2 cellular contexts compared by ENCODE assay signal in the genomic region with DNA sequence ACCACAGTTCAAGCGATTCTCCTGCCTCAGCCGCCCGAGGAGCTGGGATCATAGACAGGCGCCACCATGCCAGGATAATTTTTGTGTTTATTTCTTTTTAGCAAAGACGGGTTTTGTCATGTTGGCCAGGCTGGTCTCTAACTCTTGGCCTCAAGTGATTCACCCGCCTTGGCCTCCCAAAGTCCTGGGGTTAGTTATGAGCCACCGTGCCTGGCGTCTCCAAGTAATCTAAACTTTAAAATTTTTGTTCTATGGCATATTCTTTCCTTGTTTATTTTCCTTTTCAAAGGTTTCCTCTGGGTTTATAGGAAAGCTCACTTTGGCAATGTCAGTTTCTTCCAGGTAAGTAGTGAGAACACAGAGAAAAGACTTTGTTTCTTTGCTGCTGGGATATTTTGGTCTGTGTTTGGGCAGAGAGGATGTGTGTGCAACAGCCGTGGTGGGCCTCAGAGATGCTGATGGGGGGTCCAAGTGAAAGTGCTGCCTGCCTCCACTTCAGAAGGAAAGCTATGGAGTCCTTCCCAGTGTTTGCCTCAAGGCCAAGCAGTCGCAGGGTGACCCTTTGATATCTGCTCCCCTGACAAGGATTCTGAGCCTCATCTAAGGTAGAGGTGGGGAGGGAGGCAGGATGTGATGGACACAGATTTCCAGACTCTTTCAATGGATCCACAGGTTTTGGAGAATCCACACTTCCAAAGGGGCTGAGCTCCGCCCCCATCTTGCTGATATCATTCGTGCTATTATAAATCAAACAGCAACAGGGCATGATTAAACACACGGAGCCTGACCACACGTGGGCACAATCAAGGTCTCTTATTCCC.
A peak's percentile ranks its signal among the peaks of the same experiment; 100 is the strongest.
TF ChIP-seq lines count a peak whose summit lies in the region.

No MANE protein-coding gene starts in this region.

TF ChIP-seq in A549, 52 proteins besides CTCF, POLR2A, EP300 and RAD21:
- no peak for TF ChIP-seq KDM5A (IDR thresholded peaks at IDR 0.05)
- TF ChIP-seq NFE2L2 (conservative IDR thresholded peaks at IDR 0.05; ENCODE audit: low read length): no peak

TF ChIP-seq in HepG2, 621 proteins besides CTCF, POLR2A, EP300 and RAD21 (continues in another document):
- TF ChIP-seq, protein P1, sequence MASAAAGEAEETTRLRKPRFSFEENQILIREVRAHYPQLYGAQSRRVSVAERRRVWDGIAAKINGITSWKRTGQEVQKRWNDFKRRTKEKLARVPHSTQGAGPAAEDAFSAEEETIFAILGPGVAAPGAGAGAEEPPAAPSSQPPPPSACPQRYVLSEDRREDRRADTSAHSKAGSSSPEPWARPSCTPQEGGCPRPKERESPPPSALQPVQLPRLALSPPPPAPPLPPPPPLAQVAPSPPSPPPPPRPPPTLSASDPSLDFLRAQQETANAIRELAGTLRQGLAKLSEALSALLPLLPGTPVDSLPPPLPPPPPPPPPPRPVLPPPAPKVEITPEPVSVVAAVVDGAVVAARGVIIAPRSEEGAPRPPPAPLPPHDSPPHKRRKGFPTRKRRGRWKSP (CRISPR knock-in tag; IDR thresholded peaks at IDR 0.05): no peak
- TF ChIP-seq ZFP90 (CRISPR knock-in tag; IDR thresholded peaks at IDR 0.05; ENCODE audit: borderline replicate concordance) (no peak), SAP130 (CRISPR knock-in tag; IDR thresholded peaks at IDR 0.05; ENCODE audit: low read depth) (0 out of 2 replicates have a peak, but pooled peaks have one; percentile 15), HOXA3 (CRISPR knock-in tag; IDR thresholded peaks at IDR 0.05) (no peak), ZNF7 (CRISPR knock-in tag; IDR thresholded peaks at IDR 0.05) (no peak), MAF1 (CRISPR knock-in tag; IDR thresholded peaks at IDR 0.05; ENCODE audit: borderline replicate concordance) (no peak), ZNF496 (CRISPR knock-in tag; IDR thresholded peaks at IDR 0.05; ENCODE audit: insufficient replicate concordance) (no peak), SAFB2 (CRISPR knock-in tag; IDR thresholded peaks at IDR 0.05; ENCODE audit: borderline replicate concordance, low read depth) (no peak), YEATS4 (CRISPR knock-in tag; IDR thresholded peaks at IDR 0.05; ENCODE audit: borderline replicate concordance) (no peak), ATAD3A (CRISPR knock-in tag; IDR thresholded peaks at IDR 0.05) (no peak), ZNF720 (CRISPR knock-in tag; IDR thresholded peaks at IDR 0.05) (no peak), TOPORS (CRISPR knock-in tag; IDR thresholded peaks at IDR 0.05) (no peak), ZSCAN31 (CRISPR knock-in tag; IDR thresholded peaks at IDR 0.05; ENCODE audit: low read depth) (no peak), JARID2 (CRISPR knock-in tag; IDR thresholded peaks at IDR 0.05; ENCODE audit: insufficient replicate concordance) (no peak), CBX1 (IDR thresholded peaks at IDR 0.05; ENCODE audit: low read depth) (no peak), RBFOX2 (IDR thresholded peaks at IDR 0.05; ENCODE audit: low read depth, low read length) (no peak), TEAD3 (CRISPR knock-in tag; optimal IDR thresholded peaks at IDR 0.05; ENCODE audit: borderline replicate concordance) (no peak), PHF5A (CRISPR knock-in tag; IDR thresholded peaks at IDR 0.05; ENCODE audit: low read depth, unreplicated experiment) (no peak), RBM22 (optimal IDR thresholded peaks at IDR 0.05; ENCODE audit: low read length) (no peak), SMARCE1 (IDR thresholded peaks at IDR 0.05; ENCODE audit: borderline replicate concordance) (no peak), HNRNPK (IDR thresholded peaks at IDR 0.05; ENCODE audit: low read depth, low read length, poor library complexity, severe bottlenecking) (no peak), ZNF629 (CRISPR knock-in tag; conservative IDR thresholded peaks at IDR 0.05) (no peak), MXI1 (IDR thresholded peaks at IDR 0.05; ENCODE audit: borderline replicate concordance, low read depth, low read length) (peak; percentile 34; the same call in 1 of the 3 replicates), NFKB2 (CRISPR knock-in tag; IDR thresholded peaks at IDR 0.05; ENCODE audit: borderline replicate concordance) (no peak), YY1 (IDR thresholded peaks at IDR 0.05; ENCODE audit: insufficient read depth, insufficient replicate concordance, low read depth, low read length) (peak; percentile 18), GTF3A (CRISPR knock-in tag; conservative IDR thresholded peaks at IDR 0.05) (no peak), ZNF672 (CRISPR knock-in tag; IDR thresholded peaks at IDR 0.05) (no peak), ZNF484 (CRISPR knock-in tag; IDR thresholded peaks at IDR 0.05; ENCODE audit: borderline replicate concordance, low read depth) (no peak)
- TF ChIP-seq, protein P2, sequence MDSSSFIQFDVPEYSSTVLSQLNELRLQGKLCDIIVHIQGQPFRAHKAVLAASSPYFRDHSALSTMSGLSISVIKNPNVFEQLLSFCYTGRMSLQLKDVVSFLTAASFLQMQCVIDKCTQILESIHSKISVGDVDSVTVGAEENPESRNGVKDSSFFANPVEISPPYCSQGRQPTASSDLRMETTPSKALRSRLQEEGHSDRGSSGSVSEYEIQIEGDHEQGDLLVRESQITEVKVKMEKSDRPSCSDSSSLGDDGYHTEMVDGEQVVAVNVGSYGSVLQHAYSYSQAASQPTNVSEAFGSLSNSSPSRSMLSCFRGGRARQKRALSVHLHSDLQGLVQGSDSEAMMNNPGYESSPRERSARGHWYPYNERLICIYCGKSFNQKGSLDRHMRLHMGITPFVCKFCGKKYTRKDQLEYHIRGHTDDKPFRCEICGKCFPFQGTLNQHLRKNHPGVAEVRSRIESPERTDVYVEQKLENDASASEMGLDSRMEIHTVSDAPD (CRISPR knock-in tag; IDR thresholded peaks at IDR 0.05): no peak
- TF ChIP-seq, protein P3, sequence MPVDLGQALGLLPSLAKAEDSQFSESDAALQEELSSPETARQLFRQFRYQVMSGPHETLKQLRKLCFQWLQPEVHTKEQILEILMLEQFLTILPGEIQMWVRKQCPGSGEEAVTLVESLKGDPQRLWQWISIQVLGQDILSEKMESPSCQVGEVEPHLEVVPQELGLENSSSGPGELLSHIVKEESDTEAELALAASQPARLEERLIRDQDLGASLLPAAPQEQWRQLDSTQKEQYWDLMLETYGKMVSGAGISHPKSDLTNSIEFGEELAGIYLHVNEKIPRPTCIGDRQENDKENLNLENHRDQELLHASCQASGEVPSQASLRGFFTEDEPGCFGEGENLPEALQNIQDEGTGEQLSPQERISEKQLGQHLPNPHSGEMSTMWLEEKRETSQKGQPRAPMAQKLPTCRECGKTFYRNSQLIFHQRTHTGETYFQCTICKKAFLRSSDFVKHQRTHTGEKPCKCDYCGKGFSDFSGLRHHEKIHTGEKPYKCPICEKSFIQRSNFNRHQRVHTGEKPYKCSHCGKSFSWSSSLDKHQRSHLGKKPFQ (CRISPR knock-in tag; IDR thresholded peaks at IDR 0.05; ENCODE audit: insufficient replicate concordance): no peak
- TF ChIP-seq, protein P4, sequence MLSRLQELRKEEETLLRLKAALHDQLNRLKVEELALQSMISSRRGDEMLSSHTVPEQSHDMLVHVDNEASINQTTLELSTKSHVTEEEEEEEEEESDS (CRISPR knock-in tag; IDR thresholded peaks at IDR 0.05; ENCODE audit: borderline replicate concordance): no peak
- TF ChIP-seq, protein P5, sequence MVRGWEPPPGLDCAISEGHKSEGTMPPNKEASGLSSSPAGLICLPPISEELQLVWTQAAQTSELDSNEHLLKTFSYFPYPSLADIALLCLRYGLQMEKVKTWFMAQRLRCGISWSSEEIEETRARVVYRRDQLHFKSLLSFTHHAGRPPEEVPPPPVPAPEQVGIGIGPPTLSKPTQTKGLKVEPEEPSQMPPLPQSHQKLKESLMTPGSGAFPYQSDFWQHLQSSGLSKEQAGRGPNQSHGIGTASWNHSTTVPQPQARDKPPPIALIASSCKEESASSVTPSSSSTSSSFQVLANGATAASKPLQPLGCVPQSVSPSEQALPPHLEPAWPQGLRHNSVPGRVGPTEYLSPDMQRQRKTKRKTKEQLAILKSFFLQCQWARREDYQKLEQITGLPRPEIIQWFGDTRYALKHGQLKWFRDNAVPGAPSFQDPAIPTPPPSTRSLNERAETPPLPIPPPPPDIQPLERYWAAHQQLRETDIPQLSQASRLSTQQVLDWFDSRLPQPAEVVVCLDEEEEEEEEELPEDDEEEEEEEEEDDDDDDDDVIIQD (CRISPR knock-in tag; IDR thresholded peaks at IDR 0.05; ENCODE audit: low read depth): no peak
- TF ChIP-seq, protein P6, sequence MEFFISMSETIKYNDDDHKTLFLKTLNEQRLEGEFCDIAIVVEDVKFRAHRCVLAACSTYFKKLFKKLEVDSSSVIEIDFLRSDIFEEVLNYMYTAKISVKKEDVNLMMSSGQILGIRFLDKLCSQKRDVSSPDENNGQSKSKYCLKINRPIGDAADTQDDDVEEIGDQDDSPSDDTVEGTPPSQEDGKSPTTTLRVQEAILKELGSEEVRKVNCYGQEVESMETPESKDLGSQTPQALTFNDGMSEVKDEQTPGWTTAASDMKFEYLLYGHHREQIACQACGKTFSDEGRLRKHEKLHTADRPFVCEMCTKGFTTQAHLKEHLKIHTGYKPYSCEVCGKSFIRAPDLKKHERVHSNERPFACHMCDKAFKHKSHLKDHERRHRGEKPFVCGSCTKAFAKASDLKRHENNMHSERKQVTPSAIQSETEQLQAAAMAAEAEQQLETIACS (CRISPR knock-in tag; IDR thresholded peaks at IDR 0.05): 0 out of 2 replicates have a peak, but pooled peaks have one; percentile 15
- TF ChIP-seq, protein P7, sequence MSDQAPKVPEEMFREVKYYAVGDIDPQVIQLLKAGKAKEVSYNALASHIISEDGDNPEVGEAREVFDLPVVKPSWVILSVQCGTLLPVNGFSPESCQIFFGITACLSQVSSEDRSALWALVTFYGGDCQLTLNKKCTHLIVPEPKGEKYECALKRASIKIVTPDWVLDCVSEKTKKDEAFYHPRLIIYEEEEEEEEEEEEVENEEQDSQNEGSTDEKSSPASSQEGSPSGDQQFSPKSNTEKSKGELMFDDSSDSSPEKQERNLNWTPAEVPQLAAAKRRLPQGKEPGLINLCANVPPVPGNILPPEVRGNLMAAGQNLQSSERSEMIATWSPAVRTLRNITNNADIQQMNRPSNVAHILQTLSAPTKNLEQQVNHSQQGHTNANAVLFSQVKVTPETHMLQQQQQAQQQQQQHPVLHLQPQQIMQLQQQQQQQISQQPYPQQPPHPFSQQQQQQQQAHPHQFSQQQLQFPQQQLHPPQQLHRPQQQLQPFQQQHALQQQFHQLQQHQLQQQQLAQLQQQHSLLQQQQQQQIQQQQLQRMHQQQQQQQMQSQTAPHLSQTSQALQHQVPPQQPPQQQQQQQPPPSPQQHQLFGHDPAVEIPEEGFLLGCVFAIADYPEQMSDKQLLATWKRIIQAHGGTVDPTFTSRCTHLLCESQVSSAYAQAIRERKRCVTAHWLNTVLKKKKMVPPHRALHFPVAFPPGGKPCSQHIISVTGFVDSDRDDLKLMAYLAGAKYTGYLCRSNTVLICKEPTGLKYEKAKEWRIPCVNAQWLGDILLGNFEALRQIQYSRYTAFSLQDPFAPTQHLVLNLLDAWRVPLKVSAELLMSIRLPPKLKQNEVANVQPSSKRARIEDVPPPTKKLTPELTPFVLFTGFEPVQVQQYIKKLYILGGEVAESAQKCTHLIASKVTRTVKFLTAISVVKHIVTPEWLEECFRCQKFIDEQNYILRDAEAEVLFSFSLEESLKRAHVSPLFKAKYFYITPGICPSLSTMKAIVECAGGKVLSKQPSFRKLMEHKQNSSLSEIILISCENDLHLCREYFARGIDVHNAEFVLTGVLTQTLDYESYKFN (CRISPR knock-in tag; conservative IDR thresholded peaks at IDR 0.05): no peak
- TF ChIP-seq, protein P8, sequence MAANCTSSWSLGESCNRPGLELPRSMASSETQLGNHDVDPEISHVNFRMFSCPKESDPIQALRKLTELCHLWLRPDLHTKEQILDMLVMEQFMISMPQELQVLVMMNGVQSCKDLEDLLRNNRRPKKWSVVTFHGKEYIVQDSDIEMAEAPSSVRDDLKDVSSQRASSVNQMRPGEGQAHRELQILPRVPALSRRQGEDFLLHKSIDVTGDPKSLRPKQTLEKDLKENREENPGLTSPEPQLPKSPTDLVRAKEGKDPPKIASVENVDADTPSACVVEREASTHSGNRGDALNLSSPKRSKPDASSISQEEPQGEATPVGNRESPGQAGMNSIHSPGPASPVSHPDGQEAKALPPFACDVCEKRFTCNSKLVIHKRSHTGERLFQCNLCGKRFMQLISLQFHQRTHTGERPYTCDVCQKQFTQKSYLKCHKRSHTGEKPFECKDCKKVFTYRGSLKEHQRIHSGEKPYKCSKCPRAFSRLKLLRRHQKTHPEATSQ (CRISPR knock-in tag; IDR thresholded peaks at IDR 0.05; ENCODE audit: borderline replicate concordance): no peak; the same call in 1 of the 2 replicates
- TF ChIP-seq, protein P9, sequence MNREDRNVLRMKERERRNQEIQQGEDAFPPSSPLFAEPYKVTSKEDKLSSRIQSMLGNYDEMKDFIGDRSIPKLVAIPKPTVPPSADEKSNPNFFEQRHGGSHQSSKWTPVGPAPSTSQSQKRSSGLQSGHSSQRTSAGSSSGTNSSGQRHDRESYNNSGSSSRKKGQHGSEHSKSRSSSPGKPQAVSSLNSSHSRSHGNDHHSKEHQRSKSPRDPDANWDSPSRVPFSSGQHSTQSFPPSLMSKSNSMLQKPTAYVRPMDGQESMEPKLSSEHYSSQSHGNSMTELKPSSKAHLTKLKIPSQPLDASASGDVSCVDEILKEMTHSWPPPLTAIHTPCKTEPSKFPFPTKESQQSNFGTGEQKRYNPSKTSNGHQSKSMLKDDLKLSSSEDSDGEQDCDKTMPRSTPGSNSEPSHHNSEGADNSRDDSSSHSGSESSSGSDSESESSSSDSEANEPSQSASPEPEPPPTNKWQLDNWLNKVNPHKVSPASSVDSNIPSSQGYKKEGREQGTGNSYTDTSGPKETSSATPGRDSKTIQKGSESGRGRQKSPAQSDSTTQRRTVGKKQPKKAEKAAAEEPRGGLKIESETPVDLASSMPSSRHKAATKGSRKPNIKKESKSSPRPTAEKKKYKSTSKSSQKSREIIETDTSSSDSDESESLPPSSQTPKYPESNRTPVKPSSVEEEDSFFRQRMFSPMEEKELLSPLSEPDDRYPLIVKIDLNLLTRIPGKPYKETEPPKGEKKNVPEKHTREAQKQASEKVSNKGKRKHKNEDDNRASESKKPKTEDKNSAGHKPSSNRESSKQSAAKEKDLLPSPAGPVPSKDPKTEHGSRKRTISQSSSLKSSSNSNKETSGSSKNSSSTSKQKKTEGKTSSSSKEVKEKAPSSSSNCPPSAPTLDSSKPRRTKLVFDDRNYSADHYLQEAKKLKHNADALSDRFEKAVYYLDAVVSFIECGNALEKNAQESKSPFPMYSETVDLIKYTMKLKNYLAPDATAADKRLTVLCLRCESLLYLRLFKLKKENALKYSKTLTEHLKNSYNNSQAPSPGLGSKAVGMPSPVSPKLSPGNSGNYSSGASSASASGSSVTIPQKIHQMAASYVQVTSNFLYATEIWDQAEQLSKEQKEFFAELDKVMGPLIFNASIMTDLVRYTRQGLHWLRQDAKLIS (CRISPR knock-in tag; IDR thresholded peaks at IDR 0.05): no peak
